1 cellular context compared by ENCODE assay signal in the genomic region with DNA sequence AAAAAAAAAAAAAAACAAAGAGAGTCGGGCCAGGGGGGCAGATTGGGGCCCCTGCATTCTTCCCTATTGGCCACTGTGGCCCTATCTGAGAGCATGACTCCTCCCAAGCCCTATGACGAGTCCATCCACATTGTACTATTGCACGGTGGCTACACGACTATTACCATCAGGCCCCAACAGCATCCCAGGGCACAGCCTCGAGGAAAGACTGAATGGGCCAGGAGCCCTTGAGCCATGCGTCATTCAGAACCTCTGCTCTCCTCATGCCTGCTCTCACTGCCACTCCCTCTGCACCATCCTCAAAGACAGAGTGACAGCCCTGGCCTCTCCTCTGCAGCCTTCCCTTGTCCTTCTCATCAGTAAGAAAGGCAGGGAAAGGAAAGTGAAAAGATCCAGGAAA.
TF ChIP-seq lines count a peak whose summit lies in the region.

No MANE protein-coding gene starts in this region.

TF ChIP-seq in HepG2, 621 proteins besides CTCF, POLR2A, EP300 and RAD21:
- TF ChIP-seq ELF4 (CRISPR knock-in tag; IDR thresholded peaks at IDR 0.05; ENCODE audit: borderline replicate concordance) (no peak), CCDC6 (CRISPR knock-in tag; IDR thresholded peaks at IDR 0.05) (no peak), ZNF567 (CRISPR knock-in tag; IDR thresholded peaks at IDR 0.05; ENCODE audit: borderline replicate concordance) (no peak), SATB2 (CRISPR knock-in tag; IDR thresholded peaks at IDR 0.05) (no peak), ZNF557 (CRISPR knock-in tag; IDR thresholded peaks at IDR 0.05) (no peak), ZNF468 (CRISPR knock-in tag; IDR thresholded peaks at IDR 0.05) (no peak), SSRP1 (CRISPR knock-in tag; IDR thresholded peaks at IDR 0.05) (no peak), ZNF20 (CRISPR knock-in tag; IDR thresholded peaks at IDR 0.05) (no peak), SUZ12 (IDR thresholded peaks at IDR 0.05; ENCODE audit: low read depth, low read length) (no peak), ZSCAN5A (CRISPR knock-in tag; IDR thresholded peaks at IDR 0.05; ENCODE audit: borderline replicate concordance) (no peak), ZBTB49 (CRISPR knock-in tag; IDR thresholded peaks at IDR 0.05; ENCODE audit: borderline replicate concordance) (no peak), MXI1 (IDR thresholded peaks at IDR 0.05; ENCODE audit: borderline replicate concordance, low read depth, low read length) (no peak), ZFYVE20 (CRISPR knock-in tag; IDR thresholded peaks at IDR 0.05; ENCODE audit: borderline replicate concordance, low read depth) (no peak), FOXO1 (CRISPR knock-in tag; IDR thresholded peaks at IDR 0.05) (no peak), NCOA1 (CRISPR knock-in tag; IDR thresholded peaks at IDR 0.05) (no peak), ZNF124 (CRISPR knock-in tag; IDR thresholded peaks at IDR 0.05) (no peak), ESRRA (CRISPR knock-in tag; IDR thresholded peaks at IDR 0.05; ENCODE audit: low read depth) (no peak)
- TF ChIP-seq, protein P1, sequence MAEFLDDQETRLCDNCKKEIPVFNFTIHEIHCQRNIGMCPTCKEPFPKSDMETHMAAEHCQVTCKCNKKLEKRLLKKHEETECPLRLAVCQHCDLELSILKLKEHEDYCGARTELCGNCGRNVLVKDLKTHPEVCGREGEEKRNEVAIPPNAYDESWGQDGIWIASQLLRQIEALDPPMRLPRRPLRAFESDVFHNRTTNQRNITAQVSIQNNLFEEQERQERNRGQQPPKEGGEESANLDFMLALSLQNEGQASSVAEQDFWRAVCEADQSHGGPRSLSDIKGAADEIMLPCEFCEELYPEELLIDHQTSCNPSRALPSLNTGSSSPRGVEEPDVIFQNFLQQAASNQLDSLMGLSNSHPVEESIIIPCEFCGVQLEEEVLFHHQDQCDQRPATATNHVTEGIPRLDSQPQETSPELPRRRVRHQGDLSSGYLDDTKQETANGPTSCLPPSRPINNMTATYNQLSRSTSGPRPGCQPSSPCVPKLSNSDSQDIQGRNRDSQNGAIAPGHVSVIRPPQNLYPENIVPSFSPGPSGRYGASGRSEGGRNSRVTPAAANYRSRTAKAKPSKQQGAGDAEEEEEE (CRISPR knock-in tag; IDR thresholded peaks at IDR 0.05; ENCODE audit: borderline replicate concordance), result no peak
